In genomic region chr1:8396912-8397406, GRCh38 we compare ENCODE assay signal across 8 cellular contexts.
DNase-seq lines count a peak whose midpoint lies in the region; TF ChIP-seq lines count a peak whose summit lies in the region.

No MANE protein-coding gene starts in this region.

- H3K27me3 Mint-ChIP-seq in brain = no peaks in the 10 kb centered on the region

- no peaks in the 10 kb centered on the region for H3K9me3 ChIP-seq in liver (ENCODE audit: control insufficient read depth in 4 of 4, low read length in 3 of 4)

- no peak overlapping the region for H3K4me3 ChIP-seq in liver (ENCODE audit: low read depth in 1 of 3, low read length in 3 of 3)

- H3K9ac ChIP-seq in liver (ENCODE audit: low read depth in 1 of 2, low read length in 2 of 2) = no peak overlapping the region

- peak overlapping the region in 1 of 5 experiments; percentile 15 for H3K4me3 Mint-ChIP-seq in brain

- H3K27ac Mint-ChIP-seq in brain = peak overlapping the region; percentile 15 to 77 (median 42)

- peaks cover 58% of the 10 kb centered on the region for H3K4me1 Mint-ChIP-seq in brain

- 65% methylated on average over 4 of the region's 4 CpGs for WGBS in liver

- H3K27ac ChIP-seq in liver (ENCODE audit: low read depth in 1 of 2, low read length in 2 of 2) (peak overlapping the region; percentile 39 to 63), temporal lobe (ENCODE audit: low read depth, low read length) (peak overlapping the region; percentile 53)

- H3K27me3 ChIP-seq in liver (ENCODE audit: control insufficient read depth in 4 of 4, insufficient read depth in 4 of 4, low read length in 3 of 4) = no peaks in the 10 kb centered on the region

- H3K36me3 Mint-ChIP-seq in brain = peaks cover 54% of the 10 kb centered on the region

- peak; percentile 59 for DNase-seq in stimulated activated CD4-positive, alpha-beta T cell treated with anti-CD3 and anti-CD28 coated beads, Interleukin-1b, Interleukin-23, amount 100 ng/mL, for 48 hours
- no peak for DNase-seq in stimulated activated CD4-positive, alpha-beta T cell treated with anti-CD3 and anti-CD28 coated beads, Interleukin-12 subunit alpha, Interleukin-12 subunit beta, amount 100 ng/mL, for 4 hours
- peak; percentile 98 for DNase-seq in M059J (ENCODE audit: low read depth)
- DNase-seq in NOMO-1 treated with DMSO at 0.1 percent for 48 hours (lab: John Stamatoyannopoulos, UW; ENCODE audit: unreplicated experiment) = no peak
- no peak for DNase-seq in NCI-H187 treated with DMSO at 0.1 percent for 48 hours (lab: John Stamatoyannopoulos, UW)

- no peak for TF ChIP-seq CTCF in brain (conservative IDR thresholded peaks at IDR 0.05)
- no peak for TF ChIP-seq CTCF in liver (IDR thresholded peaks at IDR 0.05; ENCODE audit: low read depth, low read length, missing input control)

- H3K9me3 Mint-ChIP-seq in brain = no peaks in the 10 kb centered on the region

- peaks cover 0 to 28% (median 19%) of the 10 kb centered on the region in 4 donors for H3K4me1 ChIP-seq in liver (ENCODE audit: control insufficient read depth in 4 of 4, insufficient read depth in 4 of 4, low read length in 3 of 4)

- peak in 1 of 2 donors; percentile 9 for TF ChIP-seq RAD21 in liver (IDR thresholded peaks at IDR 0.05)

- peaks cover under 1 to 12% (median 4%) of the 10 kb centered on the region in 4 donors for H3K36me3 ChIP-seq in liver (ENCODE audit: control insufficient read depth in 4 of 4, insufficient read depth in 3 of 4, low read depth in 1 of 4, low read length in 3 of 4)

TF ChIP-seq in liver, 16 proteins besides CTCF, POLR2A, EP300 and RAD21:
- TF ChIP-seq SP1 (IDR thresholded peaks at IDR 0.05) (peak; percentile 18), RXRA (IDR thresholded peaks at IDR 0.05) (peak; percentile 11 to 28), REST (IDR thresholded peaks at IDR 0.05) (no peak)

Comparison
In these comparisons a context has a peak if more than half of its experiments do, and no peak if none do; other contexts are left out.
1. DNase-seq: peak in stimulated activated CD4-positive, alpha-beta T cell treated with anti-CD3 and anti-CD28 coated beads, Interleukin-1b, Interleukin-23, amount 100 ng/mL, for 48 hours (single experiment) and M059J (single experiment); none in stimulated activated CD4-positive, alpha-beta T cell treated with anti-CD3 and anti-CD28 coated beads, Interleukin-12 subunit alpha, Interleukin-12 subunit beta, amount 100 ng/mL, for 4 hours (single experiment), NOMO-1 treated with DMSO at 0.1 percent for 48 hours (single experiment) and NCI-H187 treated with DMSO at 0.1 percent for 48 hours (single experiment).